ENCODE assay signal across 1 cellular context in the genomic region with DNA sequence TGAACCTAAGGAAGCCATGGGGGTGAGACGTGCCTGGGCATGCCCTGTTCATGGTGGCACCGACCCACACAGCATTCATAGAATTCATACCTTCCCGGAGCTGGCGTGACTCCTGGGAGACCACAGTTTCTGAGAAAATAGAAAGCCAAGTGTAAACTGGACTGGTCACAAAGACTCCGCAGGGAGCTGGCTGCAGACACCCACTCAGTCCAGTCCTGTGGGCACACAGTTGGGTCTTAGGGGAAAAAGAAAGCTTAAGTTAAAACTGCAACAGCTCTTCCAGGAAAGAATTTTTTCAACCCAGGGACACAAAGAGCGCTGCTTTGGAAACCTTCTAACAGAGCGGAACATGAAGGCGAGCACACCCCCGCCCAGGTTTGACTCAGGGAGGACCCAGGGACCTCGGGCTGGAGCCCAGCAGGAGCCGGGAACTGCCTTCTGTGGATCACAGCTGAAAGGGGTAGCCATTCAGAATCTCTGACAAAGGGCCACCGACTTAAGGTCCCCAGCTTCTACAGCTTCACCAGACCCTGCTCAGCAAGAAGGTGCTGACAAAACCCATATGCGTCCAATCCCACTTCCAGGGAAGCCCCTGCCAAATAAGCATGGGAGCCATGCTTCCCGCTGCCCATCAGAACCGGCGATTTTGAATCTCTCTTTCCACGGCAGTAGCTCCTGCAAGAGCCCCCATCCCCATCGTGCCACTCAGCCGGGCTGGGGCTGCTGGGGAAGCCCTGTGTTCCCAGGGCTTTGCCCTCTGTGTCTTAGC.
TF ChIP-seq lines count a peak whose summit lies in the region.

No MANE protein-coding gene starts in this region.

TF ChIP-seq in IMR-90, 13 proteins besides CTCF, POLR2A, EP300 and RAD21:
- no peak for TF ChIP-seq CHD1 (IDR thresholded peaks at IDR 0.05; ENCODE audit: low read depth, low read length)
- no peak for TF ChIP-seq SMC3 (IDR thresholded peaks at IDR 0.05; ENCODE audit: low read depth, low read length)
- TF ChIP-seq MAZ (IDR thresholded peaks at IDR 0.05; ENCODE audit: borderline replicate concordance, low read depth, low read length): no peak
- TF ChIP-seq CEBPB (IDR thresholded peaks at IDR 0.05; ENCODE audit: low read depth, low read length): no peak
- TF ChIP-seq, protein P1, sequence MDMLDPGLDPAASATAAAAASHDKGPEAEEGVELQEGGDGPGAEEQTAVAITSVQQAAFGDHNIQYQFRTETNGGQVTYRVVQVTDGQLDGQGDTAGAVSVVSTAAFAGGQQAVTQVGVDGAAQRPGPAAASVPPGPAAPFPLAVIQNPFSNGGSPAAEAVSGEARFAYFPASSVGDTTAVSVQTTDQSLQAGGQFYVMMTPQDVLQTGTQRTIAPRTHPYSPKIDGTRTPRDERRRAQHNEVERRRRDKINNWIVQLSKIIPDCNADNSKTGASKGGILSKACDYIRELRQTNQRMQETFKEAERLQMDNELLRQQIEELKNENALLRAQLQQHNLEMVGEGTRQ (IDR thresholded peaks at IDR 0.05; ENCODE audit: low read depth, low read length): no peak
- no peak for TF ChIP-seq FOS (IDR thresholded peaks at IDR 0.05; ENCODE audit: low read depth, low read length)
- no peak for TF ChIP-seq RCOR1 (IDR thresholded peaks at IDR 0.05; ENCODE audit: insufficient replicate concordance, low read length)
- no peak for TF ChIP-seq BHLHE40 (IDR thresholded peaks at IDR 0.05; ENCODE audit: low read depth, low read length)
- TF ChIP-seq NFE2L2 (IDR thresholded peaks at IDR 0.05; ENCODE audit: low read depth, low read length): no peak
- no peak for TF ChIP-seq MAFK (IDR thresholded peaks at IDR 0.05; ENCODE audit: low read depth, low read length)
- no peak for TF ChIP-seq RFX5 (IDR thresholded peaks at IDR 0.05; ENCODE audit: low read depth, low read length)
